In the genomic region with DNA sequence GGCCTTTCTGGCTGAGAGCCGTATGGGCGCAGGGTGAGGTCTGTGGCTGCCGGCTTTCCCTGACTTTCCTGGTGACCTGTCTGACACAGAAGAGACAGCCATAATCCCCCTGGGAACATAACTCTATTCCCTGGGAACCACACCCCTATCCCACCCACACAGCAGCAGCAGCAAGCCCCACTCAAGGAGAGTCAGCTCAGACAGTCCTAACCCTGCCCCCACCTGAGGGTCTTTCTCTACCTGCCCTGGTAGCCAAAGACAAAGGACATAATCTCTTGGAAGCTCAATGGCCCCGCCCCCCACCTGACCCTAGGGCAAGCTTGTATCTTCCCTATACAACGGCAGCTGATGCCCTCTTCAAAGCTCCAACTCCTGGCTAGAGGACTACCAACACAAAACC, we compare ENCODE assay signal across 1 cellular context.
TF ChIP-seq lines count a peak whose summit lies in the region.

No MANE protein-coding gene starts in this region.

TF ChIP-seq in WTC11, 78 proteins besides CTCF, POLR2A, EP300 and RAD21 (continued from another document):
- TF ChIP-seq ZNF232 (CRISPR knock-in tag; IDR thresholded peaks at IDR 0.05) (no peak), SP1 (CRISPR knock-in tag; conservative IDR thresholded peaks at IDR 0.05) (no peak), FOXJ3 (CRISPR knock-in tag; IDR thresholded peaks at IDR 0.05; ENCODE audit: borderline replicate concordance) (no peak), NFYB (CRISPR knock-in tag; conservative IDR thresholded peaks at IDR 0.05; ENCODE audit: low read depth) (no peak), SMAD4 (CRISPR knock-in tag; IDR thresholded peaks at IDR 0.05) (no peak), NR3C1 (CRISPR knock-in tag; conservative IDR thresholded peaks at IDR 0.05; ENCODE audit: low read depth) (no peak)
- TF ChIP-seq, protein P1, sequence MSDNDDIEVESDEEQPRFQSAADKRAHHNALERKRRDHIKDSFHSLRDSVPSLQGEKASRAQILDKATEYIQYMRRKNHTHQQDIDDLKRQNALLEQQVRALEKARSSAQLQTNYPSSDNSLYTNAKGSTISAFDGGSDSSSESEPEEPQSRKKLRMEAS (CRISPR knock-in tag; IDR thresholded peaks at IDR 0.05): no peak
- TF ChIP-seq, protein P2, sequence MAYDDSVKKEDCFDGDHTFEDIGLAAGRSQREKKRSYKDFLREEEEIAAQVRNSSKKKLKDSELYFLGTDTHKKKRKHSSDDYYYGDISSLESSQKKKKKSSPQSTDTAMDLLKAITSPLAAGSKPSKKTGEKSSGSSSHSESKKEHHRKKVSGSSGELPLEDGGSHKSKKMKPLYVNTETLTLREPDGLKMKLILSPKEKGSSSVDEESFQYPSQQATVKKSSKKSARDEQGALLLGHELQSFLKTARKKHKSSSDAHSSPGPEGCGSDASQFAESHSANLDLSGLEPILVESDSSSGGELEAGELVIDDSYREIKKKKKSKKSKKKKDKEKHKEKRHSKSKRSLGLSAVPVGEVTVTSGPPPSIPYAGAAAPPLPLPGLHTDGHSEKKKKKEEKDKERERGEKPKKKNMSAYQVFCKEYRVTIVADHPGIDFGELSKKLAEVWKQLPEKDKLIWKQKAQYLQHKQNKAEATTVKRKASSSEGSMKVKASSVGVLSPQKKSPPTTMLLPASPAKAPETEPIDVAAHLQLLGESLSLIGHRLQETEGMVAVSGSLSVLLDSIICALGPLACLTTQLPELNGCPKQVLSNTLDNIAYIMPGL (CRISPR knock-in tag; IDR thresholded peaks at IDR 0.05): no peak
- TF ChIP-seq, protein P3, sequence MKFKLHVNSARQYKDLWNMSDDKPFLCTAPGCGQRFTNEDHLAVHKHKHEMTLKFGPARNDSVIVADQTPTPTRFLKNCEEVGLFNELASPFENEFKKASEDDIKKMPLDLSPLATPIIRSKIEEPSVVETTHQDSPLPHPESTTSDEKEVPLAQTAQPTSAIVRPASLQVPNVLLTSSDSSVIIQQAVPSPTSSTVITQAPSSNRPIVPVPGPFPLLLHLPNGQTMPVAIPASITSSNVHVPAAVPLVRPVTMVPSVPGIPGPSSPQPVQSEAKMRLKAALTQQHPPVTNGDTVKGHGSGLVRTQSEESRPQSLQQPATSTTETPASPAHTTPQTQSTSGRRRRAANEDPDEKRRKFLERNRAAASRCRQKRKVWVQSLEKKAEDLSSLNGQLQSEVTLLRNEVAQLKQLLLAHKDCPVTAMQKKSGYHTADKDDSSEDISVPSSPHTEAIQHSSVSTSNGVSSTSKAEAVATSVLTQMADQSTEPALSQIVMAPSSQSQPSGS (CRISPR knock-in tag; IDR thresholded peaks at IDR 0.05; ENCODE audit: borderline replicate concordance, low read depth): no peak
- TF ChIP-seq, protein P4, sequence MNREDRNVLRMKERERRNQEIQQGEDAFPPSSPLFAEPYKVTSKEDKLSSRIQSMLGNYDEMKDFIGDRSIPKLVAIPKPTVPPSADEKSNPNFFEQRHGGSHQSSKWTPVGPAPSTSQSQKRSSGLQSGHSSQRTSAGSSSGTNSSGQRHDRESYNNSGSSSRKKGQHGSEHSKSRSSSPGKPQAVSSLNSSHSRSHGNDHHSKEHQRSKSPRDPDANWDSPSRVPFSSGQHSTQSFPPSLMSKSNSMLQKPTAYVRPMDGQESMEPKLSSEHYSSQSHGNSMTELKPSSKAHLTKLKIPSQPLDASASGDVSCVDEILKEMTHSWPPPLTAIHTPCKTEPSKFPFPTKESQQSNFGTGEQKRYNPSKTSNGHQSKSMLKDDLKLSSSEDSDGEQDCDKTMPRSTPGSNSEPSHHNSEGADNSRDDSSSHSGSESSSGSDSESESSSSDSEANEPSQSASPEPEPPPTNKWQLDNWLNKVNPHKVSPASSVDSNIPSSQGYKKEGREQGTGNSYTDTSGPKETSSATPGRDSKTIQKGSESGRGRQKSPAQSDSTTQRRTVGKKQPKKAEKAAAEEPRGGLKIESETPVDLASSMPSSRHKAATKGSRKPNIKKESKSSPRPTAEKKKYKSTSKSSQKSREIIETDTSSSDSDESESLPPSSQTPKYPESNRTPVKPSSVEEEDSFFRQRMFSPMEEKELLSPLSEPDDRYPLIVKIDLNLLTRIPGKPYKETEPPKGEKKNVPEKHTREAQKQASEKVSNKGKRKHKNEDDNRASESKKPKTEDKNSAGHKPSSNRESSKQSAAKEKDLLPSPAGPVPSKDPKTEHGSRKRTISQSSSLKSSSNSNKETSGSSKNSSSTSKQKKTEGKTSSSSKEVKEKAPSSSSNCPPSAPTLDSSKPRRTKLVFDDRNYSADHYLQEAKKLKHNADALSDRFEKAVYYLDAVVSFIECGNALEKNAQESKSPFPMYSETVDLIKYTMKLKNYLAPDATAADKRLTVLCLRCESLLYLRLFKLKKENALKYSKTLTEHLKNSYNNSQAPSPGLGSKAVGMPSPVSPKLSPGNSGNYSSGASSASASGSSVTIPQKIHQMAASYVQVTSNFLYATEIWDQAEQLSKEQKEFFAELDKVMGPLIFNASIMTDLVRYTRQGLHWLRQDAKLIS (CRISPR knock-in tag; IDR thresholded peaks at IDR 0.05; ENCODE audit: borderline replicate concordance): no peak
TF ChIP-seq in WTC11: peak in this region for 0.
